Comparison of ENCODE assay signal across 25 cellular contexts in the genomic region with DNA sequence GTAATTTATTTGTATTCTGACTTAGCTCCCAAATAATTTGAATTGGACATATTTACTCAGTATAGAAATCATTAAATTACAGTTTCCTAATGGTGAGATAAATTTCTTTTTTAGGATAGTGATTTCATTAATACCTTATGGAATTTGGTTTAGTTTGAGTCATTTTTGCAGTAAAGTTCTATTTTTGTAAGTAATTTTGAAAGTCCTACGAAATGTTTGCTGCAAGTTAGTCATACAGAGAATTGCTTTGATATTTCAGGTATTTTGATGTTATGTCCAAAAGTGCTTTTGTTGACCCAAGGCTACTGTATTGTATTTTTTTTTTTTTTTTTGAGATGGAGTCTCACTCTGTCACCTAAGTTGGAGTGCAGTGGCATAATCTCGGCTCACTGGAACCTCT.
"Had no signal": no experiment of that assay in that cellular context is flagged by ENCODE, and none has a peak within 500 bp of the region (broad histone marks: within the 10 kb centered on the region; RNA-seq: fewer than 3 reads in every experiment).

No MANE protein-coding gene starts in this region.

- H3K27me3 ChIP-seq: MG63 had no signal

- DNase-seq: Karpas-422, KBM-7, MG63, NCI-H1092, NCI-H1105 treated with DMSO at 0.1 percent for 48 hours, NCI-H1417 treated with DMSO at 0.1 percent for 48 hours, NCI-H187, NCI-H2029, NCI-H2081 treated with DMSO at 0.1 percent for 48 hours, NCI-H2171, NCI-H226, NCI-H446, NCI-H510A, NCI-H524 treated with DMSO at 0.1 percent for 48 hours, NCI-H69, NCI-H774, PC-3, SHP77, SK-N-SH, SW 1271, T-cell had no signal

- ATAC-seq: Panc1, PC-3, T-cell had no signal

- H3K9ac ChIP-seq: SK-N-SH had no signal

- H3K9me2 ChIP-seq: SK-N-SH had no signal

- FAIRE-seq: HTR-8/SVneo had no signal

- H3K4me3 ChIP-seq: MG63 had no signal

- H3K27ac ChIP-seq: HL-60, RWPE1 had no signal

- H3K4me2 ChIP-seq: SK-N-SH had no signal
